In the genomic region with DNA sequence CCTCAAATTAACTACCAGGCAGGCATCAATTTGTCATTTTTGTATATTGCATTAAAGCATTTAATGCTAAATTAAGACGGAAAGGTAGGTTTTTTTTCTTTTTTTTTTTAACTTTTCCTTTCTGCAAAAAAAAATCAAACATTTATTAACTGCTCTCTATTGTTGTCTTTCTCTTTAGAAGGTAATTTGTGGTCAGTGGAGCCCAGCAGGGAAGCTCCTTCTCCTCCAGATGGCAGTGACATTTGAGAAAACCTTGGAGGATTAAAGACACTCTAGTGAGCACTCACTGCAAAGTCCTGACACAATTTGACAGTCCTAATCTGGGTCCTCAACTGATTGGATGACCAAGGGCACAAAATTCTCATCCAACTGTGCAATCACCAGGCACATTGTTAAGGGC, we compare ENCODE assay signal across 15 cellular contexts.
DNase-seq lines count a peak whose midpoint lies in the region; ATAC-seq and TF ChIP-seq lines count a peak whose summit lies in the region.
"Had no signal": no experiment of that assay in that cellular context is flagged by ENCODE, and none has a peak within 500 bp of the region (broad histone marks: within the 10 kb centered on the region; RNA-seq: fewer than 3 reads in every experiment).

No MANE protein-coding gene starts in this region.

- H3K36me3 Mint-ChIP-seq in CD4-positive, alpha-beta T cell (ENCODE audit: low read depth): no peaks in the 10 kb centered on the region

- peak overlapping the region; percentile 49 for H3K27ac ChIP-seq in cardiac muscle cell
- no peak overlapping the region for H3K27ac ChIP-seq in right atrium auricular region
- H3K27ac ChIP-seq in CD4-positive, alpha-beta T cell (ENCODE audit: low read depth, low read length): no peak overlapping the region
- H3K27ac ChIP-seq: adrenal gland, gastrocnemius medialis, vagina had no signal

- H3K4me3 ChIP-seq in cardiac muscle cell (no peak overlapping the region), right atrium auricular region (no peak overlapping the region), astrocyte of the cerebellum (ENCODE audit: low read depth, low read length) (no peak overlapping the region)
- H3K4me3 ChIP-seq: adrenal gland, gastrocnemius medialis, lung, vagina had no signal

- DNase-seq in cardiac muscle cell (ENCODE audit: low read depth in 1 of 2, low spot score in 1 of 2) (peak in 1 of 2 donors; percentile 17), right atrium auricular region (ENCODE audit: low spot score) (no peak), NCI-H187 treated with DMSO at 0.1 percent for 48 hours (lab: John Stamatoyannopoulos, UW) (peak; percentile 76), astrocyte of the cerebellum (ENCODE audit: low read depth) (peak; percentile 22), NCI-H345 (lab: John Stamatoyannopoulos, UW) (no peak), cortex of kidney (lab: John Stamatoyannopoulos, UW) (no peak), HK-2 (ENCODE audit: unreplicated experiment) (no peak)
- no peak for DNase-seq in CD4-positive, alpha-beta T cell
- DNase-seq: adrenal gland, gastrocnemius medialis, Karpas-422, right cardiac atrium had no signal

- intact Hi-C loops in CD4-positive, alpha-beta T cell (cut with DNase I, micrococcal nuclease): no loop called here

- H3K4me1 ChIP-seq in cardiac muscle cell (ENCODE audit: low read depth) (peaks cover 28% of the 10 kb centered on the region), right atrium auricular region (no peaks in the 10 kb centered on the region)
- H3K4me1 ChIP-seq: gastrocnemius medialis, vagina had no signal

- CTCF ChIA-PET in CD4-positive, alpha-beta T cell (lab: Charles Lee): no interaction called here

- H3K4me3 Mint-ChIP-seq in CD4-positive, alpha-beta T cell: no peak overlapping the region
- H3K4me3 Mint-ChIP-seq: activated T-helper 1 cell treated with anti-CD3 and anti-CD28 coated beads, Interleukin-12 subunit alpha, Interleukin-12 subunit beta, Interleukin-2, Interleukin-4 antibody, amounts not matched to agents 30 ng/mL and 10 ng/mL and 1 ng/mL, durations not matched to agents 14 hours and 24 hours and 36 hours had no signal

- no peak overlapping the region for H3K27ac Mint-ChIP-seq in CD4-positive, alpha-beta T cell
- H3K27ac Mint-ChIP-seq: activated T-helper 1 cell treated with anti-CD3 and anti-CD28 coated beads, Interleukin-12 subunit alpha, Interleukin-12 subunit beta, Interleukin-2, Interleukin-4 antibody, amounts not matched to agents 30 ng/mL and 10 ng/mL and 1 ng/mL, durations not matched to agents 14 hours and 24 hours and 36 hours had no signal

- H3K27me3 ChIP-seq in cardiac muscle cell: no peaks in the 10 kb centered on the region
- H3K27me3 ChIP-seq in right atrium auricular region: no peaks in the 10 kb centered on the region
- H3K27me3 ChIP-seq in CD4-positive, alpha-beta T cell (ENCODE audit: control insufficient read depth, insufficient read depth, low read length): no peaks in the 10 kb centered on the region
- H3K27me3 ChIP-seq: adrenal gland, gastrocnemius medialis, vagina had no signal

- TF ChIP-seq CTCF in cardiac muscle cell (IDR thresholded peaks at IDR 0.05; ENCODE audit: low read depth, low read length) (no peak), right atrium auricular region (IDR thresholded peaks at IDR 0.05) (no peak), astrocyte of the cerebellum (IDR thresholded peaks at IDR 0.05; ENCODE audit: low read depth, low read length, missing control alignments) (no peak)
- no peak for TF ChIP-seq CTCF in CD4-positive, alpha-beta T cell (IDR thresholded peaks at IDR 0.05)

- no peaks in the 10 kb centered on the region for H3K9me3 ChIP-seq in cardiac muscle cell (ENCODE audit: low read depth)
- no peaks in the 10 kb centered on the region for H3K9me3 ChIP-seq in right atrium auricular region
- H3K9me3 ChIP-seq in CD4-positive, alpha-beta T cell (ENCODE audit: control insufficient read depth, low read length): no peaks in the 10 kb centered on the region
- H3K9me3 ChIP-seq: adrenal gland, gastrocnemius medialis, vagina had no signal

- in situ Hi-C loops in astrocyte of the cerebellum (cut with HindIII; ENCODE audit: low sequenced_read_pairs): no loop called here

- H3K27me3 Mint-ChIP-seq in CD4-positive, alpha-beta T cell: no peaks in the 10 kb centered on the region

- no peaks in the 10 kb centered on the region for H3K4me1 Mint-ChIP-seq in CD4-positive, alpha-beta T cell (ENCODE audit: low read depth)

- POLR2A ChIA-PET in CD4-positive, alpha-beta T cell (lab: Charles Lee): no interaction called here

- no peak for ATAC-seq in CD4-positive, alpha-beta T cell (ENCODE audit: poor library complexity)
- ATAC-seq: gastrocnemius medialis, right cardiac atrium had no signal

- H3K9me3 Mint-ChIP-seq in CD4-positive, alpha-beta T cell: no peaks in the 10 kb centered on the region
- H3K9me3 Mint-ChIP-seq: activated T-helper 1 cell treated with anti-CD3 and anti-CD28 coated beads, Interleukin-12 subunit alpha, Interleukin-12 subunit beta, Interleukin-2, Interleukin-4 antibody, amounts not matched to agents 30 ng/mL and 10 ng/mL and 1 ng/mL, durations not matched to agents 14 hours and 24 hours and 36 hours had no signal

- H3K36me3 ChIP-seq in cardiac muscle cell (no peaks in the 10 kb centered on the region), right atrium auricular region (no peaks in the 10 kb centered on the region)
- H3K36me3 ChIP-seq: adrenal gland, gastrocnemius medialis, vagina had no signal

Comparison
In these comparisons a context has a peak if more than half of its experiments do, and no peak if none do; other contexts are left out.
1. DNase-seq: peak in NCI-H187 treated with DMSO at 0.1 percent for 48 hours (single experiment) and astrocyte of the cerebellum (single experiment); none in right atrium auricular region (single experiment), NCI-H345 (single experiment), cortex of kidney (single experiment), HK-2 (single experiment) and CD4-positive, alpha-beta T cell (0 of 10).